11 cellular contexts compared by ENCODE assay signal in the genomic region with DNA sequence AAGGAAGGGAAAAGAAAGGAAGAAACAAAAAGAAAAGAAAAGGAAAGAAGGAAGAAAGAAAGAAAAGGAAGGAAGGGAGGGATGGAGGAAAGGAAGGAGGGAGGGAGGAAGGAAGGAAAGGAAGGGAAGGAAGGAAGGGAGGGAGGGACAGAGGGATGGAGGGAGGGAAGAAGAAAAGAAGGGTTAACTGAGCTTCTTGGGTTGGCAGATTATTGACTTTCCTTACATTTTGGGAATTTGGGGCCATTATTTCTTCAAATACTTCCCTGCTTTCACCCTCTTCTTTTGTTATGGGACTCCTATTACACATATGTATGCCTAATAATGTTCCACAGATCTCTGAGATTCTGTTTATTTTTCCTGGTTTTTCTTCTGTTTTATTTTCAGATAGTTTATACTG.
"Had no signal": no experiment of that assay in that cellular context is flagged by ENCODE, and none has a peak within 500 bp of the region (broad histone marks: within the 10 kb centered on the region; RNA-seq: fewer than 3 reads in every experiment).

No MANE protein-coding gene starts in this region.

- ATAC-seq: GM23338, HCT116 had no signal

- FAIRE-seq: H1, H54 had no signal

- H3K36me3 ChIP-seq: HAP-1 had no signal

- H3K4me2 ChIP-seq: GM23338 had no signal

- H3K9me3 ChIP-seq: HAP-1 had no signal

- DNase-seq: GM23248, GOT3, H7, H9, HCEC 1CT, HFFc6 had no signal

- H3K4me3 ChIP-seq: GM23248, GM23338, HAP-1 had no signal

- H3K9ac ChIP-seq: GM23248 had no signal

- H3K27ac ChIP-seq: GM23248 had no signal

- H2AFZ ChIP-seq: GM23248, GM23338 had no signal

- H3K4me1 ChIP-seq: HAP-1 had no signal
